1 cellular context compared by ENCODE assay signal in genomic region chr17:79011451-79012147, GRCh38.
TF ChIP-seq lines count a peak whose summit lies in the region.

No MANE protein-coding gene starts in this region.

TF ChIP-seq in K562, 482 proteins besides CTCF, POLR2A, EP300 and RAD21 (continued from another document and continues in another):
- TF ChIP-seq ZNF699 (CRISPR knock-in tag; IDR thresholded peaks at IDR 0.05; ENCODE audit: insufficient replicate concordance) (peak; percentile 84), CBFB (CRISPR knock-in tag; IDR thresholded peaks at IDR 0.05) (no peak), RBM17 (IDR thresholded peaks at IDR 0.05; ENCODE audit: borderline replicate concordance, low read depth, low read length) (no peak), RBFOX2 (IDR thresholded peaks at IDR 0.05; ENCODE audit: low read depth, low read length) (no peak), ZNF174 (CRISPR knock-in tag; IDR thresholded peaks at IDR 0.05) (0 out of 2 replicates have a peak, but pooled peaks have one; percentile 61), KHSRP (IDR thresholded peaks at IDR 0.05) (no peak), ZNF778 (CRISPR knock-in tag; IDR thresholded peaks at IDR 0.05) (no peak), KAT7 (CRISPR knock-in tag; IDR thresholded peaks at IDR 0.05; ENCODE audit: borderline replicate concordance) (no peak), ZNF146 (CRISPR knock-in tag; IDR thresholded peaks at IDR 0.05; ENCODE audit: unreplicated experiment) (no peak), NR2F6 (CRISPR knock-in tag; IDR thresholded peaks at IDR 0.05) (0 out of 2 replicates have a peak, but pooled peaks have one; percentile 64), PHTF2 (CRISPR knock-in tag; IDR thresholded peaks at IDR 0.05) (peak; percentile 81; the same call in 1 of the 2 replicates), ARID3B (CRISPR knock-in tag; IDR thresholded peaks at IDR 0.05; ENCODE audit: borderline replicate concordance) (peak; percentile 94; the same call in 1 of the 2 replicates), HDAC8 (tag; IDR thresholded peaks at IDR 0.05) (peak; percentile 99), BCLAF1 (IDR thresholded peaks at IDR 0.05; ENCODE audit: borderline replicate concordance in 1 of 2, control insufficient read depth in 1 of 2, low read depth in 2 of 2, low read length in 1 of 2) (no peak), HNRNPUL1 (IDR thresholded peaks at IDR 0.05; ENCODE audit: low read length) (no peak), PPARD (CRISPR knock-in tag; IDR thresholded peaks at IDR 0.05) (peak; percentile 86), NFRKB (IDR thresholded peaks at IDR 0.05; ENCODE audit: low read depth) (no peak), SMARCB1 (IDR thresholded peaks at IDR 0.05; ENCODE audit: insufficient read length, low read depth) (no peak), CHD4 (IDR thresholded peaks at IDR 0.05; ENCODE audit: insufficient read depth, insufficient replicate concordance, low read depth, low read length, poor library complexity, severe bottlenecking) (no peak), SMAD3 (CRISPR knock-in tag; conservative IDR thresholded peaks at IDR 0.05) (peak; percentile 99), NR2C1 (IDR thresholded peaks at IDR 0.05) (no peak), NR2C1 (tag; IDR thresholded peaks at IDR 0.05) (peak; percentile 96), PTTG1 (tag; IDR thresholded peaks at IDR 0.05; ENCODE audit: low read depth) (peak; percentile 98), L3MBTL2 (IDR thresholded peaks at IDR 0.05) (no peak), CHD7 (IDR thresholded peaks at IDR 0.05; ENCODE audit: low read depth, low read length) (no peak), TCF7 (IDR thresholded peaks at IDR 0.05; ENCODE audit: borderline replicate concordance) (no peak), RFX5 (IDR thresholded peaks at IDR 0.05; ENCODE audit: low read depth, low read length) (no peak), GTF2E2 (tag; IDR thresholded peaks at IDR 0.05) (peak; percentile 98), ZNF76 (CRISPR knock-in tag; IDR thresholded peaks at IDR 0.05; ENCODE audit: borderline replicate concordance) (peak; percentile 99), ZNF717 (CRISPR knock-in tag; IDR thresholded peaks at IDR 0.05) (peak; percentile 83; the same call in 1 of the 2 replicates), MITF (IDR thresholded peaks at IDR 0.05) (no peak), ZMIZ1 (IDR thresholded peaks at IDR 0.05; ENCODE audit: low read depth in 2 of 2, low read length in 2 of 2) (no peak), DNMT1 (IDR thresholded peaks at IDR 0.05) (no peak)
